Comparison of ENCODE assay signal across 8 cellular contexts in genomic region chr1:76868154-76868882, GRCh38. TPM values are rescaled to one million over a fixed set of nuclear protein-coding genes. Genes with fewer than 3 reads are reported as not detected.
DNase-seq lines count a peak whose midpoint lies in the region; ATAC-seq, FAIRE-seq and TF ChIP-seq lines count a peak whose summit lies in the region.

No MANE protein-coding gene starts in this region.

- H3K36me3 ChIP-seq in MG63, result no peaks in the 10 kb centered on the region

- CTCF ChIA-PET in A549 (lab: Yijun Ruan, JAX), result no interaction called here

- no peak for TF ChIP-seq EP300 in A549 (IDR thresholded peaks at IDR 0.05)

- H3K27ac ChIP-seq in A549, result no peak overlapping the region

- 10% methylated on average over 3 of the region's 65 CpGs for WGBS in A549 (ENCODE audit: missing lambda C conversion rate)

- H3K4me1 Mint-ChIP-seq in activated naive CD8-positive, alpha-beta T cell treated with anti-CD3 and anti-CD28 coated beads, Interleukin-2, amount 10 ng/mL, durations not matched to agents 7 days and 5 days, result peaks cover 8% of the 10 kb centered on the region

- H3K4me3 ChIP-seq in A549 (peak overlapping the region; percentile 41), MG63 (peak overlapping the region; percentile 43)

- H3K27ac Mint-ChIP-seq in activated naive CD8-positive, alpha-beta T cell treated with anti-CD3 and anti-CD28 coated beads, Interleukin-2, amount 10 ng/mL, durations not matched to agents 7 days and 5 days, result no peak overlapping the region

- H3K9me3 ChIP-seq in A549 (no peaks in the 10 kb centered on the region), MG63 (no peaks in the 10 kb centered on the region)

- DNase-seq in A549 (ENCODE audit: low read depth in 1 of 2, low spot score in 1 of 2), result peak; percentile 14 to 37
- DNase-seq in MG63, result peak; percentile 67
- DNase-seq in activated naive CD8-positive, alpha-beta T cell treated with anti-CD3 and anti-CD28 coated beads, Interleukin-2, amount 10 ng/mL, durations not matched to agents 7 days and 5 days, result peak; percentile 53
- DNase-seq in left cardiac atrium, result peak; percentile 27
- DNase-seq in pulmonary artery endothelial cell (ENCODE audit: low read depth, low spot score), result peak; percentile 2
- no peak for DNase-seq in LoVo (ENCODE audit: low spot score)

- peak; percentile 9; the same call in 1 of the 3 replicates for TF ChIP-seq CTCF in A549 (IDR thresholded peaks at IDR 0.05)

- H3K9me3 Mint-ChIP-seq in activated naive CD8-positive, alpha-beta T cell treated with anti-CD3 and anti-CD28 coated beads, Interleukin-2, amount 10 ng/mL, durations not matched to agents 7 days and 5 days, result no peaks in the 10 kb centered on the region

- 0 out of 3 replicates have a peak, but pooled peaks cover 4% of the 10 kb centered on the region for H3K4me1 ChIP-seq in A549

- H3K36me3 Mint-ChIP-seq in activated naive CD8-positive, alpha-beta T cell treated with anti-CD3 and anti-CD28 coated beads, Interleukin-2, amount 10 ng/mL, durations not matched to agents 7 days and 5 days, result no peaks in the 10 kb centered on the region

- TF ChIP-seq POLR2A in A549 (IDR thresholded peaks at IDR 0.05; ENCODE audit: low read length), result no peak

- H3K27me3 Mint-ChIP-seq in activated naive CD8-positive, alpha-beta T cell treated with anti-CD3 and anti-CD28 coated beads, Interleukin-2, amount 10 ng/mL, durations not matched to agents 7 days and 5 days, result peaks cover 78% of the 10 kb centered on the region

- POLR2A ChIA-PET in A549 (lab: Yijun Ruan, JAX), result no interaction called here
- POLR2A ChIA-PET in activated naive CD8-positive, alpha-beta T cell treated with anti-CD3 and anti-CD28 coated beads, Interleukin-2, amount 10 ng/mL, durations not matched to agents 7 days and 5 days (lab: Charles Lee), result no interaction called here

- H3K4me2 ChIP-seq in A549, result peak overlapping the region; percentile 87

- no peak for TF ChIP-seq RAD21 in A549 (conservative IDR thresholded peaks at IDR 0.05 in 1 of 2, IDR thresholded peaks at IDR 0.05 in 1 of 2)

- ATAC-seq in A549, result peak; percentile 95
- ATAC-seq in GM18502 (IDR thresholded peaks at IDR 0.05; ENCODE audit: poor library complexity, unreplicated experiment), result peak; percentile 61
- peak; percentile 80 for ATAC-seq in activated naive CD8-positive, alpha-beta T cell treated with anti-CD3 and anti-CD28 coated beads, Interleukin-2, amount 10 ng/mL, durations not matched to agents 7 days and 5 days (ENCODE audit: low read depth)
- peak; percentile 75 to 84 for ATAC-seq in left cardiac atrium
- ATAC-seq in HG02610 (IDR thresholded peaks at IDR 0.05; ENCODE audit: unreplicated experiment), result no peak

- H3K27me3 ChIP-seq in MG63, result peaks cover 31% of the 10 kb centered on the region

- peak overlapping the region; percentile 82 for H3K4me3 Mint-ChIP-seq in activated naive CD8-positive, alpha-beta T cell treated with anti-CD3 and anti-CD28 coated beads, Interleukin-2, amount 10 ng/mL, durations not matched to agents 7 days and 5 days

- intact Hi-C loops in left cardiac atrium (cut with DNase I), result no loop called here

- FAIRE-seq in A549 (lab: Jason Lieb, UNC), result no peak

TF ChIP-seq in A549, 52 proteins besides CTCF, POLR2A, EP300 and RAD21:
- no peak for TF ChIP-seq HEYL (CRISPR knock-in tag; IDR thresholded peaks at IDR 0.05)
- TF ChIP-seq MYC (IDR thresholded peaks at IDR 0.05; ENCODE audit: borderline replicate concordance, low read length), result no peak
- no peak for TF ChIP-seq TFCP2L1 (CRISPR knock-in tag; IDR thresholded peaks at IDR 0.05)
- TF ChIP-seq ZSCAN20 (CRISPR knock-in tag; IDR thresholded peaks at IDR 0.05), result no peak
- no peak for TF ChIP-seq USF2 (IDR thresholded peaks at IDR 0.05)
TF ChIP-seq in A549: peak in this region for 0.

RNA-seq across cellular contexts. Expression of gene ST6GALNAC5, which starts 1.0 kb away (rescaled TPM):
- polyA plus RNA-seq in A549 (2011; rRNA removed) (not detected in 2 replicates), A549 (2017; fragmentation: RNase III; extraction: RNeasy Plus Mini Kit Qiagen cat#74134 plus additional on column Dnase treatment) (not detected in 3 replicates)
- polyA plus RNA-seq in A549 (2012; cell fraction: cytosol; rRNA removed), result not detected in 2 replicates
- not detected in 2 replicates for polyA plus RNA-seq in A549 (2012; cell fraction: nucleus; rRNA removed)
- polyA minus RNA-seq in A549 (2011; rRNA and poly(A)+ RNA removed), result not detected in 2 replicates
- total RNA-seq in MG63 (2014; rRNA removed; shearing (Covaris generic); ENCODE audit: low replicate concordance), result 0.46 TPM in 1 of 2 replicates, not detected in the other
- not detected for total RNA-seq in activated naive CD8-positive, alpha-beta T cell treated with anti-CD3 and anti-CD28 coated beads, Interleukin-2, amount 10 ng/mL, durations not matched to agents 7 days and 5 days
- total RNA-seq in left cardiac atrium (under 1 TPM; 0.52 to 0.71 TPM), pulmonary artery endothelial cell (not detected in 2 replicates)
